Comparison of ENCODE assay signal across 26 cellular contexts in the genomic region with DNA sequence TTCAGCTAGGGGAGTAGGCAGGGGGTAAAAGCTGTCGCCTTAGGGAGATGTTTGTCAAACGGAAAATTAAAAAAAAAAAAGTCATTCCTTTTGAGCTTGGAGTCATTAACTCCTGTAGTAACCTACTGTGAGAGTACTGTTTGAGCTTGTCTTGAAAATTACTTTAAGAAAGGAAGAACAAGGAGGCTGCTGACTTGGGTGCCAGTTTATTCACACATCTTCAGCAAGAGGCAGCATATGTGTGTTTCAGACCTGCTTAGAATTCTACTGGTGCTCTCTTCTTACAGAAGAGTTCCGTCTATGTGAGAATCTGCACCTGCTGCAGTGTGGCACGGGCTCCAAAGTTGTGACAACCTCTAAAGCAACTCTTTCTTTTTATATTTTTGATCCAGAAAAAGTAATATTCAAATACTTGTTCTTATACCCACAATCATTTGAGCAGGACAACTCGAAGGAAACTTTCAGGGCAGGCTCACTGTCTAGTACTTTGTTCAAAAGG.
"Had no signal": no experiment of that assay in that cellular context is flagged by ENCODE, and none has a peak within 500 bp of the region (broad histone marks: within the 10 kb centered on the region; RNA-seq: fewer than 3 reads in every experiment).

No MANE protein-coding gene starts in this region.

- H3K4me3 ChIP-seq: adrenal gland had no signal

- H3K27ac Mint-ChIP-seq: activated CD4-positive, alpha-beta T cell treated with anti-CD3 and anti-CD28 coated beads, Interleukin-2, amount 10 ng/mL, durations not matched to agents 24 days and 14 days; activated CD8-positive, alpha-beta T cell treated with anti-CD3 and anti-CD28 coated beads for 36 hours; activated naive CD4-positive, alpha-beta T cell treated with anti-CD3 and anti-CD28 coated beads, Interleukin-2, amount 50 U/mL, for 72 hours; activated T-cell treated with anti-CD3 and anti-CD28 coated beads, Interleukin-2, amount 50 U/mL, for 24 hours; activated T-helper 2 cell treated with anti-CD3 and anti-CD28 coated beads, Interferon-gamma antibody, Interleukin-2, Interleukin-4, amounts not matched to agents 10 μg/mL and 5 μg/mL and 100 μg/mL, durations not matched to agents 14 hours and 24 hours and 36 hours had no signal

- ATAC-seq: activated CD8-positive, alpha-beta T cell treated with anti-CD3 and anti-CD28 coated beads for 36 hours; activated naive CD4-positive, alpha-beta T cell treated with anti-CD3 and anti-CD28 coated beads, Interleukin-2, amount 50 U/mL, for 72 hours had no signal

- DNase-seq: activated CD4-positive, alpha-beta T cell treated with anti-CD3 and anti-CD28 coated beads, Interleukin-2, amount 10 ng/mL, durations not matched to agents 24 days and 14 days; activated CD4-positive, alpha-beta T cell treated with anti-CD3 and anti-CD28 coated beads, Interleukin-2, amount 50 U/mL, for 4 hours; activated CD8-positive, alpha-beta T cell treated with anti-CD3 and anti-CD28 coated beads for 36 hours; activated gamma-delta T cell; activated naive CD4-positive, alpha-beta T cell treated with Interleukin-2 at 50 U/mL for 16 hours; activated T-cell treated with anti-CD3 and anti-CD28 coated beads, Interleukin-2, amount 50 U/mL, for 24 hours; adrenal gland; brain microvascular endothelial cell; central memory CD4-positive, alpha-beta T cell; MM.1S; NCI-H1092 treated with DMSO at 0.1 percent for 48 hours; NCI-H187 treated with DMSO at 0.1 percent for 48 hours; NCI-H2081; NCI-H345; NCI-H524 treated with DMSO at 0.1 percent for 48 hours; NCI-H748 treated with DMSO at 0.1 percent for 48 hours; NK-92 treated with Interleukin-12 subunit alpha and Interleukin-12 subunit beta, amount 100 ng/mL, for 24 hours; Right ventricle myocardium superior; SW 1271; T-helper 1 cell; T-helper 2 cell; T-helper 9 cell; WERI-Rb-1 had no signal

- H3K36me3 ChIP-seq: adrenal gland, brain microvascular endothelial cell, WERI-Rb-1 had no signal

- H3K4me1 Mint-ChIP-seq: activated CD4-positive, alpha-beta T cell treated with anti-CD3 and anti-CD28 coated beads, Interleukin-2, amount 10 ng/mL, durations not matched to agents 24 days and 14 days had no signal

- H3K4me2 ChIP-seq: KMS-11 had no signal

- H3K9me3 ChIP-seq: adrenal gland had no signal

- H3K9me3 Mint-ChIP-seq: activated CD4-positive, alpha-beta T cell treated with anti-CD3 and anti-CD28 coated beads, Interleukin-2, amount 10 ng/mL, durations not matched to agents 24 days and 14 days; activated CD8-positive, alpha-beta T cell treated with anti-CD3 and anti-CD28 coated beads for 36 hours; activated naive CD4-positive, alpha-beta T cell treated with anti-CD3 and anti-CD28 coated beads, Interleukin-2, amount 50 U/mL, for 72 hours; activated T-cell treated with anti-CD3 and anti-CD28 coated beads, Interleukin-2, amount 50 U/mL, for 24 hours; activated T-helper 2 cell treated with anti-CD3 and anti-CD28 coated beads, Interferon-gamma antibody, Interleukin-2, Interleukin-4, amounts not matched to agents 10 μg/mL and 5 μg/mL and 100 μg/mL, durations not matched to agents 14 hours and 24 hours and 36 hours had no signal

- H3K27ac ChIP-seq: adrenal gland, brain microvascular endothelial cell, KMS-11, WERI-Rb-1 had no signal

- H3K27me3 ChIP-seq: adrenal gland, brain microvascular endothelial cell had no signal

- H3K9ac ChIP-seq: KMS-11 had no signal

- H3K4me3 Mint-ChIP-seq: activated CD4-positive, alpha-beta T cell treated with anti-CD3 and anti-CD28 coated beads, Interleukin-2, amount 10 ng/mL, durations not matched to agents 24 days and 14 days; activated CD8-positive, alpha-beta T cell treated with anti-CD3 and anti-CD28 coated beads for 36 hours; activated T-cell treated with anti-CD3 and anti-CD28 coated beads, Interleukin-2, amount 50 U/mL, for 24 hours had no signal

- H3K36me3 Mint-ChIP-seq: activated naive CD4-positive, alpha-beta T cell treated with anti-CD3 and anti-CD28 coated beads, Interleukin-2, amount 50 U/mL, for 72 hours had no signal
